In genomic region chr22:38189104-38189503, GRCh38 we compare ENCODE assay signal across 28 cellular contexts.
"Had no signal": no experiment of that assay in that cellular context is flagged by ENCODE, and none has a peak within 500 bp of the region (broad histone marks: within the 10 kb centered on the region; RNA-seq: fewer than 3 reads in every experiment).

No MANE protein-coding gene starts in this region.

- H3K36me3 ChIP-seq: ovary, spleen, stomach, thoracic aorta, thyroid gland, tibial nerve, upper lobe of left lung, vagina had no signal

- H3K4me3 Mint-ChIP-seq: naive thymus-derived CD8-positive, alpha-beta T cell; natural killer cell treated with Interleukin-12 subunit alpha and Interleukin-12 subunit beta and Interleukin-15 and Interleukin-18, amount 100 ng/mL, for 72 hours; nephron progenitor cell; neural crest cell; stimulated activated naive B cell treated with anti-CD40 and anti-IgM and Interleukin-4, amounts not matched to agents 10 μg/mL and 1 μg/mL and 100 μg/mL, for 72 hours; stimulated activated naive CD8-positive, alpha-beta T cell treated with anti-CD3 and anti-CD28 coated beads, Interleukin-15, Interleukin-2, amounts not matched to agents 100 ng/mL and 50 ng/mL, for 24 hours had no signal

- H3K36me3 Mint-ChIP-seq: naive thymus-derived CD8-positive, alpha-beta T cell; natural killer cell treated with Interleukin-12 subunit alpha and Interleukin-12 subunit beta and Interleukin-15 and Interleukin-18, amount 100 ng/mL, for 72 hours had no signal

- H3K9me3 Mint-ChIP-seq: naive thymus-derived CD8-positive, alpha-beta T cell; natural killer cell treated with Interleukin-12 subunit alpha and Interleukin-12 subunit beta and Interleukin-15 and Interleukin-18, amount 100 ng/mL, for 72 hours; nephron progenitor cell; neural crest cell; stimulated activated naive CD8-positive, alpha-beta T cell treated with anti-CD3 and anti-CD28 coated beads, Interleukin-15, Interleukin-2, amounts not matched to agents 100 ng/mL and 50 ng/mL, for 24 hours had no signal

- H3K4me2 ChIP-seq: smooth muscle cell had no signal

- H3K9me3 ChIP-seq: ovary, psoas muscle, spleen, stomach, thoracic aorta, thyroid gland, tibial nerve, upper lobe of left lung, vagina had no signal

- ATAC-seq: naive thymus-derived CD8-positive, alpha-beta T cell; natural killer cell treated with Interleukin-12 subunit alpha and Interleukin-12 subunit beta and Interleukin-15 and Interleukin-18, amount 100 ng/mL, for 72 hours; psoas muscle; right cardiac atrium; sciatic nerve; stimulated activated naive B cell treated with anti-CD40 and anti-IgM and Interleukin-4, amounts not matched to agents 10 μg/mL and 1 μg/mL and 100 μg/mL, for 72 hours had no signal

- H3K4me1 ChIP-seq: parathyroid adenoma had no signal

- H2AFZ ChIP-seq: parathyroid adenoma had no signal

- H3K27me3 ChIP-seq: ovary, spleen, stomach, thyroid gland, tibial nerve, upper lobe of left lung, vagina had no signal

- H3K9ac ChIP-seq: parathyroid adenoma had no signal

- H3K27ac Mint-ChIP-seq: natural killer cell treated with Interleukin-12 subunit alpha and Interleukin-12 subunit beta and Interleukin-15 and Interleukin-18, amount 100 ng/mL, for 72 hours; nephron progenitor cell; stimulated activated naive B cell treated with anti-CD40 and anti-IgM and Interleukin-4, amounts not matched to agents 10 μg/mL and 1 μg/mL and 100 μg/mL, for 72 hours; stimulated activated naive CD8-positive, alpha-beta T cell treated with anti-CD3 and anti-CD28 coated beads, Interleukin-15, Interleukin-2, amounts not matched to agents 100 ng/mL and 50 ng/mL, for 24 hours had no signal

- DNase-seq: naive thymus-derived CD8-positive, alpha-beta T cell; nephron progenitor cell; occipital lobe; ovary; psoas muscle; spleen; stimulated activated CD4-positive, alpha-beta T cell treated with anti-CD3 and anti-CD28 coated beads, Interleukin-12 subunit alpha, Interleukin-12 subunit beta, amount 100 ng/mL, for 4 hours; stimulated activated CD4-positive, alpha-beta T cell treated with anti-CD3 and anti-CD28 coated beads, Interleukin-1b, Interleukin-23, amount 100 ng/mL, for 48 hours; stimulated activated CD4-positive, alpha-beta T cell treated with anti-CD3 and anti-CD28 coated beads, Interleukin-4, amount 100 ng/mL, for 1 hour; stimulated activated CD4-positive, alpha-beta T cell treated with anti-CD3 and anti-CD28 coated beads, Interleukin-4, amount 100 ng/mL, for 4 hours; stimulated activated CD8-positive, alpha-beta memory T cell treated with anti-CD3 and anti-CD28 coated beads, Interleukin-4, amount 100 ng/mL, for 48 hours; stimulated activated naive B cell treated with anti-CD40 and anti-IgM and Interleukin-4, amounts not matched to agents 10 μg/mL and 1 μg/mL and 100 μg/mL, for 72 hours; stimulated activated naive CD4-positive, alpha-beta T cell treated with Interleukin-2 at 50 U/mL for 16 hours; stomach; thyroid gland; trophoblast cell; upper lobe of left lung had no signal

- H3K27me3 Mint-ChIP-seq: stimulated activated naive CD8-positive, alpha-beta T cell treated with anti-CD3 and anti-CD28 coated beads, Interleukin-15, Interleukin-2, amounts not matched to agents 100 ng/mL and 50 ng/mL, for 24 hours had no signal

- H3K27ac ChIP-seq: ovary, parathyroid adenoma, psoas muscle, skin epidermis, spleen, thoracic aorta, tibial nerve, upper lobe of left lung, vagina had no signal

- H3K4me3 ChIP-seq: ovary, psoas muscle, skin epidermis, smooth muscle cell, spleen, stomach, thoracic aorta, thyroid gland, tibial nerve, upper lobe of left lung, vagina had no signal

- H3K79me2 ChIP-seq: parathyroid adenoma had no signal
